Comparison of ENCODE assay signal across 35 cellular contexts in genomic region chr2:37205689-37206341, GRCh38. TPM values are rescaled to one million over a fixed set of nuclear protein-coding genes. Genes with fewer than 3 reads are reported as not detected.
DNase-seq lines count a peak whose midpoint lies in the region; ATAC-seq and TF ChIP-seq lines count a peak whose summit lies in the region.
"Had no signal": no experiment of that assay in that cellular context is flagged by ENCODE, and none has a peak within 500 bp of the region (broad histone marks: within the 10 kb centered on the region; RNA-seq: fewer than 3 reads in every experiment).

No MANE protein-coding gene starts in this region.

- no peak for DNase-seq in activated naive CD8-positive, alpha-beta T cell treated with anti-CD3 and anti-CD28 coated beads, Interleukin-2, amount 50 U/mL, for 24 hours
- DNase-seq in iPS DF 4.7 (ENCODE audit: extremely low read depth, low spot score): peak; percentile 78
- DNase-seq in progenitor cell of endocrine pancreas (ENCODE audit: low spot score, unreplicated experiment): no peak
- no peak for DNase-seq in GM13977 (ENCODE audit: low spot score)
- DNase-seq in DMS153 treated with DMSO at 0.1 percent for 48 hours (lab: John Stamatoyannopoulos, UW; ENCODE audit: unreplicated experiment): no peak
- DNase-seq: 8988T; activated CD4-positive, CD25-positive, alpha-beta regulatory T cell; activated gamma-delta T cell treated with Interleukin-2 at 50 U/mL for 16 hours; activated T-cell treated with anti-CD3 and anti-CD28 coated beads, Interleukin-2, amount 50 U/mL, for 4 hours; caudate nucleus; effector memory CD4-positive, alpha-beta T cell; erythroblast; HCEC 1CT; lower lobe of right lung; mucosa of descending colon; NCI-H1105; NCI-H187 treated with DMSO at 0.1 percent for 48 hours; NCI-H510A treated with DMSO at 0.1 percent for 48 hours; stimulated activated CD4-positive, alpha-beta T cell treated with anti-CD3 and anti-CD28 coated beads, Interleukin-15, amount 100 ng/mL, for 24 hours; stimulated activated CD4-positive, alpha-beta T cell treated with anti-CD3 and anti-CD28 coated beads, Interleukin-4, amount 100 ng/mL, for 4 hours; T-cell; transverse colon had no signal

- no peak overlapping the region for H3K4me3 Mint-ChIP-seq in activated naive CD8-positive, alpha-beta T cell
- H3K4me3 Mint-ChIP-seq in activated naive CD8-positive, alpha-beta T cell treated with anti-CD3 and anti-CD28 coated beads, Interleukin-2, amount 50 U/mL, for 24 hours: no peak overlapping the region
- H3K4me3 Mint-ChIP-seq in progenitor cell of endocrine pancreas (ENCODE audit: low read depth): no peak overlapping the region
- H3K4me3 Mint-ChIP-seq: activated T-cell treated with anti-CD3 and anti-CD28 coated beads, Interleukin-2, amount 50 U/mL, for 4 hours; nephron; T-cell had no signal

- H3K36me3 ChIP-seq in HUES64 (ENCODE audit: insufficient read depth, low read length): peaks cover 95% of the 10 kb centered on the region

- H3K36me3 Mint-ChIP-seq in activated naive CD8-positive, alpha-beta T cell: peaks cover 72% of the 10 kb centered on the region
- peaks cover 97% of the 10 kb centered on the region for H3K36me3 Mint-ChIP-seq in activated naive CD8-positive, alpha-beta T cell treated with anti-CD3 and anti-CD28 coated beads, Interleukin-2, amount 50 U/mL, for 24 hours (ENCODE audit: low read depth)
- H3K36me3 Mint-ChIP-seq in progenitor cell of endocrine pancreas (ENCODE audit: insufficient read depth): peaks cover 74% of the 10 kb centered on the region

- H3K9me3 Mint-ChIP-seq in activated naive CD8-positive, alpha-beta T cell (ENCODE audit: low read depth): peaks cover 36% of the 10 kb centered on the region
- H3K9me3 Mint-ChIP-seq in activated naive CD8-positive, alpha-beta T cell treated with anti-CD3 and anti-CD28 coated beads, Interleukin-2, amount 50 U/mL, for 24 hours: peaks cover 44% of the 10 kb centered on the region
- peaks cover 16% of the 10 kb centered on the region for H3K9me3 Mint-ChIP-seq in progenitor cell of endocrine pancreas (ENCODE audit: low read depth)

- H3K9me3 ChIP-seq in HUES64 (ENCODE audit: insufficient read depth, low read depth, low read length): peaks cover 51% of the 10 kb centered on the region
- H3K9me3 ChIP-seq: lower lobe of right lung had no signal

- peak overlapping the region; percentile 46 for H3K27ac Mint-ChIP-seq in activated naive CD8-positive, alpha-beta T cell
- no peak overlapping the region for H3K27ac Mint-ChIP-seq in activated naive CD8-positive, alpha-beta T cell treated with anti-CD3 and anti-CD28 coated beads, Interleukin-2, amount 50 U/mL, for 24 hours
- peak overlapping the region; percentile 71 for H3K27ac Mint-ChIP-seq in progenitor cell of endocrine pancreas
- H3K27ac Mint-ChIP-seq: nephron, T-cell had no signal

- TF ChIP-seq CTCF in progenitor cell of endocrine pancreas (IDR thresholded peaks at IDR 0.05; ENCODE audit: unreplicated experiment) (no peak), GM13977 (IDR thresholded peaks at IDR 0.05; ENCODE audit: extremely low read depth, insufficient read depth, missing control alignments) (no peak)

- H3K27me3 Mint-ChIP-seq in activated naive CD8-positive, alpha-beta T cell: no peaks in the 10 kb centered on the region
- H3K27me3 Mint-ChIP-seq in activated naive CD8-positive, alpha-beta T cell treated with anti-CD3 and anti-CD28 coated beads, Interleukin-2, amount 50 U/mL, for 24 hours: no peaks in the 10 kb centered on the region
- H3K27me3 Mint-ChIP-seq in progenitor cell of endocrine pancreas: no peaks in the 10 kb centered on the region
- H3K27me3 Mint-ChIP-seq: T-cell had no signal

- H3K4me1 Mint-ChIP-seq in activated naive CD8-positive, alpha-beta T cell (ENCODE audit: low read depth): peaks cover 39% of the 10 kb centered on the region
- H3K4me1 Mint-ChIP-seq in activated naive CD8-positive, alpha-beta T cell treated with anti-CD3 and anti-CD28 coated beads, Interleukin-2, amount 50 U/mL, for 24 hours: peaks cover 35% of the 10 kb centered on the region
- H3K4me1 Mint-ChIP-seq in progenitor cell of endocrine pancreas (ENCODE audit: low read depth): no peaks in the 10 kb centered on the region
- H3K4me1 Mint-ChIP-seq: nephron had no signal

- no peaks in the 10 kb centered on the region for H3K27me3 ChIP-seq in HUES64 (ENCODE audit: insufficient read depth, low read length)
- H3K27me3 ChIP-seq: transverse colon had no signal

- 14% methylated on average over 5 of the region's 5 CpGs for whole genome bisulfite sequencing in HUES64

- in situ Hi-C loops in GM13977 (cut with MboI; ENCODE audit: low pct_unique_long_range_greater_than_20kb, low sequenced_read_pairs, unreplicated experiment): no loop called here

- no peak overlapping the region; the same call in 1 of the 2 replicates for H3K4me3 ChIP-seq in HUES64 (ENCODE audit: low read length)
- H3K4me3 ChIP-seq: coronary artery, lower lobe of right lung, mucosa of descending colon, transverse colon had no signal

- H3K9ac ChIP-seq in HUES64 (ENCODE audit: low read depth, low read length): peak overlapping the region; percentile 67

- ATAC-seq in activated naive CD8-positive, alpha-beta T cell treated with anti-CD3 and anti-CD28 coated beads, Interleukin-2, amount 50 U/mL, for 24 hours: no peak
- ATAC-seq in HG03135 (IDR thresholded peaks at IDR 0.05; ENCODE audit: unreplicated experiment): no peak
- ATAC-seq: activated T-cell treated with anti-CD3 and anti-CD28 coated beads, Interleukin-2, amount 50 U/mL, for 4 hours; lower lobe of right lung; mucosa of descending colon; T-cell had no signal

- peaks cover 25% of the 10 kb centered on the region for H3K4me1 ChIP-seq in HUES64 (ENCODE audit: insufficient read depth, low read length)
- H3K4me1 ChIP-seq: lower lobe of right lung, transverse colon had no signal

- peak overlapping the region; percentile 96 for H3K27ac ChIP-seq in HUES64 (ENCODE audit: low read depth, low read length)
- H3K27ac ChIP-seq: coronary artery, lower lobe of right lung, RWPE1, transverse colon had no signal

RNA-seq across cellular contexts. Expression of gene CEBPZOS, which starts 9.5 kb away (rescaled TPM):
- polyA plus RNA-seq in HUES64 (2013, experiment 1 of 2): 9.5 TPM
- polyA plus RNA-seq in HUES64 (2013, experiment 2 of 2): 12.9 TPM
- total RNA-seq in progenitor cell of endocrine pancreas: 0.84 and 1.0 TPM in 2 replicates
- total RNA-seq: osteocyte had no signal

RNA-seq across cellular contexts. Expression of gene SULT6B1, which starts 17.3 kb away (rescaled TPM):
- polyA plus RNA-seq in HUES64 (2013, experiment 1 of 2): not detected
- not detected for polyA plus RNA-seq in HUES64 (2013, experiment 2 of 2)
- not detected in 2 replicates for total RNA-seq in progenitor cell of endocrine pancreas
- total RNA-seq: activated T-cell treated with anti-CD3 and anti-CD28 coated beads, Interleukin-2, amount 50 U/mL, for 4 hours; Daoy; lower lobe of right lung; M059J; mucosa of descending colon; OCI-LY7; osteocyte; SK-MEL-5; subcutaneous adipose tissue; T-cell; transverse colon had no signal
- polyA plus RNA-seq: adipose tissue had no signal

RNA-seq across cellular contexts. Expression of gene CEBPZ, which starts 25.6 kb away (rescaled TPM):
- 103 TPM for polyA plus RNA-seq in HUES64 (2013, experiment 1 of 2)
- polyA plus RNA-seq in HUES64 (2013, experiment 2 of 2): 104 TPM
- 48.4 and 49.0 TPM in 2 replicates for total RNA-seq in progenitor cell of endocrine pancreas

RNA-seq across cellular contexts. Expression of gene NDUFAF7, which starts 25.6 kb away (rescaled TPM):
- polyA plus RNA-seq in HUES64 (2013, experiment 1 of 2): 26.4 TPM
- polyA plus RNA-seq in HUES64 (2013, experiment 2 of 2): 23.3 TPM
- total RNA-seq in progenitor cell of endocrine pancreas: 27.6 and 36.2 TPM in 2 replicates

RNA-seq across cellular contexts. Expression of gene EIF2AK2, which starts 49.0 kb away (rescaled TPM):
- polyA plus RNA-seq in HUES64 (2013, experiment 1 of 2): 19.3 TPM
- 24.8 TPM for polyA plus RNA-seq in HUES64 (2013, experiment 2 of 2)
- total RNA-seq in progenitor cell of endocrine pancreas: 34.7 and 36.5 TPM in 2 replicates
